In the genomic region with DNA sequence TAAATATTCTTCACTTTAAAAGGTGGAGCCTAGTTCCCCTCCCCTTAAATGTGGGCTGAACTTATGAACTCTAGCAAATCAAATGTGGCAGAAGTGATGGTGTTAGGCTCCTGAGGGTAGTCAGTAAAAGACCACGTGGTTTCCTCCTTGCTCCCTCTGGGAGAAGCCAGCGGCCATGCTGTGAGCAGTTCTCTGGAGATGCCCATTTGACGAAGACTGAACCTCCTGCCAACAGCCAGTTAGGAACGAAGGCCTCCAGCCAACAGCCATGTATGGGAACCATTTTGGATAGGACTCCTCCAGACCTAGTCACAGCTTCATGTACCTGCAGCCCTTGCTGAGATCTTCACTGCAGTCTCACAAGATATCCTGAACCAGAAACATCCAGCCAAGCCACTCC, we compare ENCODE assay signal across 18 cellular contexts. TPM values are rescaled to one million over a fixed set of nuclear protein-coding genes. Genes with fewer than 3 reads are reported as not detected.
A peak's percentile ranks its signal among the peaks of the same experiment; 100 is the strongest.
DNase-seq lines count a peak whose midpoint lies in the region; ATAC-seq, FAIRE-seq and TF ChIP-seq lines count a peak whose summit lies in the region.
"Had no signal": no experiment of that assay in that cellular context is flagged by ENCODE, and none has a peak within 500 bp of the region (broad histone marks: within the 10 kb centered on the region; RNA-seq: fewer than 3 reads in every experiment).

No MANE protein-coding gene starts in this region.

- H3K79me2 ChIP-seq in K562 (ENCODE audit: control insufficient read depth, insufficient read depth, low read length), result no peaks in the 10 kb centered on the region

- TF ChIP-seq CTCF in K562 (IDR thresholded peaks at IDR 0.05 in 2 of 3, conservative IDR thresholded peaks at IDR 0.05 in 1 of 3; ENCODE audit: insufficient read depth in 2 of 3, low read depth in 1 of 3, low read length in 3 of 3), result no peak

- CTCF ChIA-PET in HEK293T (lab: Yijun Ruan, JAX), result no interaction called here
- CTCF ChIA-PET in K562 (lab: Yijun Ruan, JAX; ENCODE audit: low intra/inter-chr PET ratio), result no interaction called here

- DNase-seq in HEK293T (ENCODE audit: extremely low spot score), result no peak
- peak in 1 of 4 experiments; percentile 56 for DNase-seq in K562 (ENCODE audit: extremely low read depth in 1 of 4, low spot score in 3 of 4)
- peak; percentile 33 for DNase-seq in ecto neural progenitor cell (ENCODE audit: low spot score)
- DNase-seq in MV-4-11 (lab: John Stamatoyannopoulos, UW), result no peak
- DNase-seq: C1 segment of cervical spinal cord; Calu3; CD4-positive, alpha-beta memory T cell; COR-L47; DMS53; DMS79 treated with DMSO at 0.1 percent for 48 hours; GF-D8; GOT3; H7; HCEC 1CT had no signal

- 5% methylated on average over 4 of the region's 4 CpGs for WGBS in K562 (ENCODE audit: insufficient coverage, low coverage, missing lambda C conversion rate)

- no peak overlapping the region for H3K4me3 ChIP-seq in K562

- no peaks in the 10 kb centered on the region for H3K9me1 ChIP-seq in K562 (ENCODE audit: control insufficient read depth, insufficient read depth, low read length)

- peaks cover 0 to 13% of the 10 kb centered on the region in 2 experiments; a peak in 2 of 5 replicates for H3K4me1 ChIP-seq in K562 (replicated peaks in 1 of 2; ENCODE audit: control insufficient read depth in 2 of 2, insufficient read depth in 2 of 2, low read length in 2 of 2)

- H4K20me1 ChIP-seq in K562 (replicated peaks; ENCODE audit: control insufficient read depth, insufficient read depth, low read length), result no peaks in the 10 kb centered on the region

- POLR2A ChIA-PET in HEK293T (lab: Yijun Ruan, JAX), result no interaction called here
- POLR2A ChIA-PET in K562 (lab: Yijun Ruan, JAX), result no interaction called here

- peaks cover 0 to 4% of the 10 kb centered on the region in 2 experiments; a peak in 1 of 5 replicates for H3K27me3 ChIP-seq in K562 (ENCODE audit: control insufficient read depth in 2 of 2, insufficient read depth in 2 of 2, low read length in 2 of 2)

- H2AFZ ChIP-seq in K562 (ENCODE audit: low read depth, low read length), result peak overlapping the region; percentile 43

- no peaks in the 10 kb centered on the region for H3K9me3 ChIP-seq in K562 (replicated peaks; ENCODE audit: control insufficient read depth, insufficient read depth, low read depth, low read length)

- TF ChIP-seq POLR2A in K562 (conservative IDR thresholded peaks at IDR 0.05), result no peak

- H3K27ac ChIP-seq in K562 (ENCODE audit: extremely low read depth, low read depth, low read length), result no peak overlapping the region

- no peak for TF ChIP-seq EP300 in K562 (IDR thresholded peaks at IDR 0.05; ENCODE audit: low read length)

- no peak overlapping the region for H3K4me2 ChIP-seq in K562 (ENCODE audit: insufficient read depth, low read length)

- ATAC-seq in K562 (peak; percentile 57), GM19463 (IDR thresholded peaks at IDR 0.05; ENCODE audit: unreplicated experiment) (no peak), GM21825 (IDR thresholded peaks at IDR 0.05; ENCODE audit: unreplicated experiment) (no peak)

- FAIRE-seq in K562 (lab: Jason Lieb, UNC), result no peak
- FAIRE-seq: GM12891, GM18507 had no signal

- H3K36me3 ChIP-seq in K562 (ENCODE audit: control insufficient read depth, insufficient read depth, low read length), result no peaks in the 10 kb centered on the region

- in situ Hi-C loops in K562 (cut with MboI), result no loop called here

- H3K9ac ChIP-seq in K562 (ENCODE audit: insufficient read depth in 1 of 2, low read depth in 2 of 2, low read length in 2 of 2), result no peak overlapping the region

- no peak; a peak in 1 of 4 replicates for TF ChIP-seq RAD21 in K562 (CRISPR knock-in tag; conservative IDR thresholded peaks at IDR 0.05 in 1 of 2, IDR thresholded peaks at IDR 0.05 in 1 of 2)

- intact Hi-C loops in K562 (cut with micrococcal nuclease), result no loop called here

- no TSS peak for BruUV-seq in K562 (replicated peaks; lab: Mats Ljungman, UMichigan)

TF ChIP-seq in HEK293T, 16 proteins besides CTCF, POLR2A, EP300 and RAD21:
- TF ChIP-seq L3MBTL2 (conservative IDR thresholded peaks at IDR 0.05) (0 out of 2 replicates have a peak, but pooled peaks have one; percentile 20), ELF4 (IDR thresholded peaks at IDR 0.05) (no peak)

TF ChIP-seq in K562, 482 proteins besides CTCF, POLR2A, EP300 and RAD21 (continues in another document):
- no peak for TF ChIP-seq ZFPM2 (CRISPR knock-in tag; IDR thresholded peaks at IDR 0.05)
- no peak for TF ChIP-seq TBP (optimal IDR thresholded peaks at IDR 0.05; ENCODE audit: low read depth, low read length)
- TF ChIP-seq ZNF707 (CRISPR knock-in tag; conservative IDR thresholded peaks at IDR 0.05), result no peak; the same call in 1 of the 2 replicates
- no peak for TF ChIP-seq CBX8 (IDR thresholded peaks at IDR 0.05; ENCODE audit: borderline replicate concordance, extremely low read depth, low read depth, low read length, poor library complexity, severe bottlenecking)
- TF ChIP-seq ESRRA (IDR thresholded peaks at IDR 0.05; ENCODE audit: borderline replicate concordance, low read depth), result no peak
- 0 out of 2 replicates have a peak, but pooled peaks have one; percentile 42 for TF ChIP-seq TEAD2 (tag; IDR thresholded peaks at IDR 0.05)
- 0 out of 2 replicates have a peak, but pooled peaks have one; percentile 62 for TF ChIP-seq ZNF79 (CRISPR knock-in tag; IDR thresholded peaks at IDR 0.05; ENCODE audit: low read depth)
- no peak for TF ChIP-seq ETV1 (tag; conservative IDR thresholded peaks at IDR 0.05; ENCODE audit: low read depth)
- TF ChIP-seq, protein P1, sequence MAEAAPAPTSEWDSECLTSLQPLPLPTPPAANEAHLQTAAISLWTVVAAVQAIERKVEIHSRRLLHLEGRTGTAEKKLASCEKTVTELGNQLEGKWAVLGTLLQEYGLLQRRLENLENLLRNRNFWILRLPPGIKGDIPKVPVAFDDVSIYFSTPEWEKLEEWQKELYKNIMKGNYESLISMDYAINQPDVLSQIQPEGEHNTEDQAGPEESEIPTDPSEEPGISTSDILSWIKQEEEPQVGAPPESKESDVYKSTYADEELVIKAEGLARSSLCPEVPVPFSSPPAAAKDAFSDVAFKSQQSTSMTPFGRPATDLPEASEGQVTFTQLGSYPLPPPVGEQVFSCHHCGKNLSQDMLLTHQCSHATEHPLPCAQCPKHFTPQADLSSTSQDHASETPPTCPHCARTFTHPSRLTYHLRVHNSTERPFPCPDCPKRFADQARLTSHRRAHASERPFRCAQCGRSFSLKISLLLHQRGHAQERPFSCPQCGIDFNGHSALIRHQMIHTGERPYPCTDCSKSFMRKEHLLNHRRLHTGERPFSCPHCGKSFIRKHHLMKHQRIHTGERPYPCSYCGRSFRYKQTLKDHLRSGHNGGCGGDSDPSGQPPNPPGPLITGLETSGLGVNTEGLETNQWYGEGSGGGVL (CRISPR knock-in tag; IDR thresholded peaks at IDR 0.05), result no peak

RNA-seq across cellular contexts. Expression of a gene that starts 7.6 kb away (rescaled TPM):
- 1.1 and 2.6 TPM in 2 replicates for total RNA-seq in K562 (2011; cell fraction: chromatin; rRNA removed; ENCODE audit: low replicate concordance)
- total RNA-seq in K562 (2011; cell fraction: nucleolus; rRNA removed), result 1.7 and 2.0 TPM in 2 replicates
- 1.5 and 1.6 TPM in 2 replicates for total RNA-seq in K562 (2011; cell fraction: nucleoplasm; rRNA removed)
- total RNA-seq in K562 (2014; rRNA removed) (12.5 and 14.1 TPM in 2 replicates), K562 (2014; rRNA removed; fragmentation: Illumina TruSeq; extraction: Trizol) (4.7 and 6.0 TPM in 2 replicates), K562 (2015; rRNA removed; fragmentation: Illumina TruSeq; extraction: Trizol) (10.7 and 12.0 TPM in 2 replicates), K562 (2021) (12.7 and 15.3 TPM in 2 replicates)
- polyA plus RNA-seq in K562 (2011; rRNA removed) (0.47 and 1.0 TPM in 2 replicates), K562 (2014; fragmentation: Illumina TruSeq; extraction: Trizol) (10.0 and 10.9 TPM in 2 replicates), K562 (2014; fragmentation: Nextera tagmentation; extraction: Ambion mirVana) (under 1 TPM; 0.69 to 0.95 TPM), K562 (2014; rRNA removed) (8.7 and 9.6 TPM in 2 replicates)
- polyA plus RNA-seq in K562 (2011; cell fraction: cytosol; rRNA removed), result 0.65 and 1.7 TPM in 2 replicates
- 0.55 and 2.0 TPM in 2 replicates for polyA plus RNA-seq in K562 (2011; cell fraction: nucleus; rRNA removed)
- 11.4 and 35.7 TPM in 2 replicates for polyA plus RNA-seq in K562 (2012)
- polyA minus RNA-seq in K562 (2011; rRNA and poly(A)+ RNA removed), result 0.54 and 1.2 TPM in 2 replicates
- polyA minus RNA-seq in K562 (2011; cell fraction: cytosol; rRNA and poly(A)+ RNA removed), result 2.2 TPM in 1 of 2 replicates, not detected in the other
- 0.67 and 1.5 TPM in 2 replicates for polyA minus RNA-seq in K562 (2011; cell fraction: nucleus; rRNA and poly(A)+ RNA removed)
